ENCODE assay signal across 1 cellular context in genomic region chr14:103832046-103832445, GRCh38.
TF ChIP-seq lines count a peak whose summit lies in the region.

No MANE protein-coding gene starts in this region.

TF ChIP-seq in GM12878, 131 proteins besides CTCF, POLR2A, EP300 and RAD21 (continued from another document):
- TF ChIP-seq ZNF687 (IDR thresholded peaks at IDR 0.05) (no peak), E2F8 (IDR thresholded peaks at IDR 0.05; ENCODE audit: low read depth, partially characterized antibody) (no peak), BCL3 (IDR thresholded peaks at IDR 0.05; ENCODE audit: borderline replicate concordance, insufficient read depth, low read depth, low read length, poor library complexity, severe bottlenecking) (peak; percentile 15), MEF2B (IDR thresholded peaks at IDR 0.05; ENCODE audit: partially characterized antibody, poor library complexity, severe bottlenecking) (no peak)
TF ChIP-seq in GM12878: peak in this region for 1.
